ENCODE assay signal across 1 cellular context in the genomic region with DNA sequence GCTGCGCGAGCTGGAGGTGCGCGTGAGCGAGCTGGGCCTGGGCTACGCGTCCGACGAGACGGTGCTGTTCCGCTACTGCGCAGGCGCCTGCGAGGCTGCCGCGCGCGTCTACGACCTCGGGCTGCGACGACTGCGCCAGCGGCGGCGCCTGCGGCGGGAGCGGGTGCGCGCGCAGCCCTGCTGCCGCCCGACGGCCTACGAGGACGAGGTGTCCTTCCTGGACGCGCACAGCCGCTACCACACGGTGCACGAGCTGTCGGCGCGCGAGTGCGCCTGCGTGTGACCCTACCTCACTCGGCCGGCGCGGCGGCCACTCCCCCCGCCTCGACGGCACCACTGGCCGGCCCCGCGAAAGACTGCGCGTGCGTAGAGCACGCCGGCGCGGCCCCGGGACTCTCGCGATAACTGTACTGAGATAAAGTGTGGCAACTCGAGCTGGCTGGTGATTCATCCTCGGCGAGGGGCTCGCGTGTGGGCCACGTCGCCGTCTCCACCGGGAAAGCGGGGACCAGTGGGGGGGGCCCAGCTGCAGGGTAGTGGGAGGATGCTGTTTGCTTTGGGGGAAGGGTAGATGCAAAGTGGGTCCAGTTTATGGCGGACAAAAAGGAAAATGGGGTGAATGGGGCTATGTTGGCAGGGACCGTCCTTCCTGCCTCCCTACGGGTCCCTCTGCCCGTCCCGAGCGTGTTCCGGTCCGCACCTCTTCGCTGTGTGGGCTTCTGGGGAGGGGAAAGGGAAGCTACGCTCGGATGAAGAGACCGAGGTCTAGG.
A peak's percentile ranks its signal among the peaks of the same experiment; 100 is the strongest.
TF ChIP-seq lines count a peak whose summit lies in the region.

No MANE protein-coding gene starts in this region.

TF ChIP-seq in HEK293, 187 proteins besides CTCF, POLR2A, EP300 and RAD21 (continued from another document):
- TF ChIP-seq PRDM2 (tag by site-specific recombination; IDR thresholded peaks at IDR 0.05; ENCODE audit: borderline replicate concordance) (no peak), ZNF664 (tag by site-specific recombination; IDR thresholded peaks at IDR 0.05) (no peak), ZBTB7A (tag by site-specific recombination; IDR thresholded peaks at IDR 0.05; ENCODE audit: low read depth) (peak; percentile 84), ZNF426 (tag by site-specific recombination; IDR thresholded peaks at IDR 0.05) (no peak), ZNF529 (tag by site-specific recombination; IDR thresholded peaks at IDR 0.05; ENCODE audit: insufficient replicate concordance) (no peak), ZNF660 (tag by site-specific recombination; IDR thresholded peaks at IDR 0.05) (no peak; the same call in 1 of the 2 replicates), ZFHX2 (tag by site-specific recombination; conservative IDR thresholded peaks at IDR 0.05) (peak; percentile 87), ZNF561 (tag by site-specific recombination; IDR thresholded peaks at IDR 0.05; ENCODE audit: borderline replicate concordance) (peak; percentile 75; the same call in 1 of the 2 replicates), ZNF37A (tag by site-specific recombination; IDR thresholded peaks at IDR 0.05) (no peak), YY2 (tag by site-specific recombination; IDR thresholded peaks at IDR 0.05) (peak; percentile 69; the same call in 1 of the 2 replicates), ZNF585B (tag by site-specific recombination; IDR thresholded peaks at IDR 0.05) (no peak), ZNF76 (tag by site-specific recombination; IDR thresholded peaks at IDR 0.05; ENCODE audit: borderline replicate concordance, low read depth) (peak; percentile 56; the same call in 1 of the 2 replicates), ZNF658 (tag by site-specific recombination; IDR thresholded peaks at IDR 0.05) (no peak), ZEB2 (tag by site-specific recombination; IDR thresholded peaks at IDR 0.05) (peak; percentile 96), ZNF530 (tag by site-specific recombination; IDR thresholded peaks at IDR 0.05; ENCODE audit: low read depth) (no peak), ZNF621 (tag by site-specific recombination; IDR thresholded peaks at IDR 0.05) (no peak), ZBTB48 (tag by site-specific recombination; IDR thresholded peaks at IDR 0.05) (peak; percentile 98), GLIS1 (tag by site-specific recombination; IDR thresholded peaks at IDR 0.05) (peak; percentile 87), ZNF830 (tag by site-specific recombination; IDR thresholded peaks at IDR 0.05; ENCODE audit: low read depth) (no peak), ZNF747 (tag by site-specific recombination; IDR thresholded peaks at IDR 0.05) (no peak), ZNF677 (tag by site-specific recombination; IDR thresholded peaks at IDR 0.05) (0 out of 2 replicates have a peak, but pooled peaks have one; percentile 50), ZNF211 (tag by site-specific recombination; IDR thresholded peaks at IDR 0.05; ENCODE audit: low read depth) (no peak), ZNF514 (tag by site-specific recombination; IDR thresholded peaks at IDR 0.05) (no peak), ZNF449 (tag by site-specific recombination; IDR thresholded peaks at IDR 0.05) (0 out of 2 replicates have a peak, but pooled peaks have one; percentile 23), ZNF112 (tag by site-specific recombination; IDR thresholded peaks at IDR 0.05) (no peak), ZNF146 (tag by site-specific recombination; IDR thresholded peaks at IDR 0.05) (0 out of 2 replicates have a peak, but pooled peaks have one; percentile 13), ZNF433 (tag by site-specific recombination; IDR thresholded peaks at IDR 0.05; ENCODE audit: low read depth) (no peak), ZFP37 (tag by site-specific recombination; IDR thresholded peaks at IDR 0.05) (no peak), ZNF24 (tag by site-specific recombination; IDR thresholded peaks at IDR 0.05) (peak; percentile 89)
- TF ChIP-seq, protein P1, sequence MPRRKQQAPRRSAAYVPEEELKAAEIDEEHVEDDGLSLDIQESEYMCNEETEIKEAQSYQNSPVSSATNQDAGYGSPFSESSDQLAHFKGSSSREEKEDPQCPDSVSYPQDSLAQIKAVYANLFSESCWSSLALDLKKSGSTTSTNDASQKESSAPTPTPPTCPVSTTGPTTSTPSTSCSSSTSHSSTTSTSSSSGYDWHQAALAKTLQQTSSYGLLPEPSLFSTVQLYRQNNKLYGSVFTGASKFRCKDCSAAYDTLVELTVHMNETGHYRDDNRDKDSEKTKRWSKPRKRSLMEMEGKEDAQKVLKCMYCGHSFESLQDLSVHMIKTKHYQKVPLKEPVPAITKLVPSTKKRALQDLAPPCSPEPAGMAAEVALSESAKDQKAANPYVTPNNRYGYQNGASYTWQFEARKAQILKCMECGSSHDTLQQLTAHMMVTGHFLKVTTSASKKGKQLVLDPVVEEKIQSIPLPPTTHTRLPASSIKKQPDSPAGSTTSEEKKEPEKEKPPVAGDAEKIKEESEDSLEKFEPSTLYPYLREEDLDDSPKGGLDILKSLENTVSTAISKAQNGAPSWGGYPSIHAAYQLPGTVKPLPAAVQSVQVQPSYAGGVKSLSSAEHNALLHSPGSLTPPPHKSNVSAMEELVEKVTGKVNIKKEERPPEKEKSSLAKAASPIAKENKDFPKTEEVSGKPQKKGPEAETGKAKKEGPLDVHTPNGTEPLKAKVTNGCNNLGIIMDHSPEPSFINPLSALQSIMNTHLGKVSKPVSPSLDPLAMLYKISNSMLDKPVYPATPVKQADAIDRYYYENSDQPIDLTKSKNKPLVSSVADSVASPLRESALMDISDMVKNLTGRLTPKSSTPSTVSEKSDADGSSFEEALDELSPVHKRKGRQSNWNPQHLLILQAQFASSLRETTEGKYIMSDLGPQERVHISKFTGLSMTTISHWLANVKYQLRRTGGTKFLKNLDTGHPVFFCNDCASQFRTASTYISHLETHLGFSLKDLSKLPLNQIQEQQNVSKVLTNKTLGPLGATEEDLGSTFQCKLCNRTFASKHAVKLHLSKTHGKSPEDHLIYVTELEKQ (tag by site-specific recombination; IDR thresholded peaks at IDR 0.05; ENCODE audit: borderline replicate concordance): no peak
